30 cellular contexts compared by ENCODE assay signal in the genomic region with DNA sequence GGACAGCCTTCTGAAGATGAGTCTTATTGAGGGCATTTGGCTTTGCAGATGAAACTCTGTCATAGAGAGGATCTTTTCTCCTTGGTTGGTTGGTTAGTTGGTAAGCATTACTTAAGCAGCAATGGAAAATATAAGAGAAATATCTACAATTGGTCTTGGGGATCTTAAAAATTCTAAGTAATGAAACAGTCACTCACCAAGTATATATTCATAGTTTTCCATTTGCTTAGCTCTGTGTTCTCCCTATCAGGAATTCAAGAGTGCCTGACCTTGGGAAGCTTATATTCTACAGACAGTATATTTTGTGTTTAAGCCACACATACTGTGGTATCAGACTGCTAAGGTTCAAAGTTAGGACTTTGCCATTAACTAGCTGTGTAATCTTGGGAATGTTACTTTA. TPM values are rescaled to one million over a fixed set of nuclear protein-coding genes. Genes with fewer than 3 reads are reported as not detected.
DNase-seq lines count a peak whose midpoint lies in the region; ATAC-seq, FAIRE-seq and TF ChIP-seq lines count a peak whose summit lies in the region.
"Had no signal": no experiment of that assay in that cellular context is flagged by ENCODE, and none has a peak within 500 bp of the region (broad histone marks: within the 10 kb centered on the region; RNA-seq: fewer than 3 reads in every experiment).

A gene (minus strand): TSS at position 101 of the 400 bp plus-strand sequence. CDS start 191 bp downstream, outside the sequence.

- TF ChIP-seq EP300 in K562 (IDR thresholded peaks at IDR 0.05; ENCODE audit: low read length): no peak

- H2AK9ac ChIP-seq in IMR-90 (replicated peaks; ENCODE audit: low read depth, low read length, poor library complexity): peak within 1 kb of the TSS; percentile 45

- H3K27ac Mint-ChIP-seq in activated T-helper 2 cell treated with anti-CD3 and anti-CD28 coated beads, Interferon-gamma antibody, Interleukin-2, Interleukin-4, amounts not matched to agents 10 μg/mL and 5 μg/mL and 100 μg/mL, durations not matched to agents 14 hours and 24 hours and 36 hours: no peak within 1 kb of the TSS
- H3K27ac Mint-ChIP-seq: CD4-positive, CD25-positive, alpha-beta regulatory T cell; CD8-positive, alpha-beta memory T cell had no signal

- H2BK20ac ChIP-seq in IMR-90 (ENCODE audit: low read depth, low read length): no peak within 1 kb of the TSS

- H3K79me2 ChIP-seq in K562 (ENCODE audit: control insufficient read depth, insufficient read depth, low read length): no peaks in the 10 kb centered on the region

- no peak within 1 kb of the TSS for H3K18ac ChIP-seq in IMR-90 (ENCODE audit: low read depth, low read length)

- CTCF ChIA-PET in IMR-90 (lab: Yijun Ruan, JAX) (no interaction called here), K562 (lab: Yijun Ruan, JAX; ENCODE audit: low intra/inter-chr PET ratio) (no interaction called here)

- no peak within 1 kb of the TSS for H4K5ac ChIP-seq in IMR-90 (ENCODE audit: low read depth, low read length)

- no peak within 1 kb of the TSS for H2BK120ac ChIP-seq in IMR-90 (ENCODE audit: low read depth, low read length)

- no peak within 1 kb of the TSS for H3K14ac ChIP-seq in IMR-90 (replicated peaks; ENCODE audit: low read depth, low read length)

- H3K4me3 Mint-ChIP-seq in activated T-helper 2 cell treated with anti-CD3 and anti-CD28 coated beads, Interferon-gamma antibody, Interleukin-2, Interleukin-4, amounts not matched to agents 10 μg/mL and 5 μg/mL and 100 μg/mL, durations not matched to agents 14 hours and 24 hours and 36 hours (ENCODE audit: low read depth): no peak within 1 kb of the TSS
- H3K4me3 Mint-ChIP-seq: CD14-positive monocyte; CD4-positive, alpha-beta memory T cell; CD4-positive, CD25-positive, alpha-beta regulatory T cell; CD8-positive, alpha-beta memory T cell had no signal

- no peak for TF ChIP-seq POLR2A in IMR-90 (IDR thresholded peaks at IDR 0.05; ENCODE audit: low read depth, low read length)
- no peak for TF ChIP-seq POLR2A in K562 (conservative IDR thresholded peaks at IDR 0.05)

- DNase-seq in IMR-90 (no peak), K562 (ENCODE audit: extremely low read depth in 1 of 4, low spot score in 3 of 4) (no peak), coronary artery (ENCODE audit: low spot score) (no peak)
- no peak for DNase-seq in activated T-helper 2 cell treated with anti-CD3 and anti-CD28 coated beads, Interferon-gamma antibody, Interleukin-2, Interleukin-4, amounts not matched to agents 10 μg/mL and 5 μg/mL and 100 μg/mL, durations not matched to agents 14 hours and 24 hours and 36 hours (ENCODE audit: low spot score)
- DNase-seq: 8988T; ACHN; BE2C; C1 segment of cervical spinal cord; CD4-positive, alpha-beta memory T cell; CD4-positive, CD25-positive, alpha-beta regulatory T cell; CD8-positive, alpha-beta memory T cell; COR-L47; DMS 273 treated with DMSO at 0.1 percent for 48 hours; DMS153; DMS53; DMS79; DND-41; EL; GDM1 had no signal

- H3K9me1 ChIP-seq in IMR-90 (ENCODE audit: insufficient read depth, low read length) (no peaks in the 10 kb centered on the region), K562 (ENCODE audit: control insufficient read depth, insufficient read depth, low read length) (no peaks in the 10 kb centered on the region)

- H4K91ac ChIP-seq in IMR-90 (ENCODE audit: insufficient read depth, low read depth, low read length): no peak within 1 kb of the TSS

- H3K4ac ChIP-seq in IMR-90 (ENCODE audit: low read depth, low read length): no peak within 1 kb of the TSS

- H3K79me1 ChIP-seq in IMR-90 (ENCODE audit: low read depth in 1 of 2, low read length in 2 of 2): no peaks in the 10 kb centered on the region

- no peaks in the 10 kb centered on the region for H3K9me3 ChIP-seq in IMR-90 (ENCODE audit: control insufficient read depth, insufficient read depth, low read length)
- no peaks in the 10 kb centered on the region for H3K9me3 ChIP-seq in K562 (replicated peaks; ENCODE audit: control insufficient read depth, insufficient read depth, low read depth, low read length)
- H3K9me3 ChIP-seq: BE2C, BLaER1 had no signal

- H3K4me2 ChIP-seq in IMR-90 (ENCODE audit: low read depth, low read length) (no peak within 1 kb of the TSS), K562 (ENCODE audit: insufficient read depth, low read length) (peak within 1 kb of the TSS; percentile 32)
- H3K4me2 ChIP-seq: BLaER1 had no signal

- no peak within 1 kb of the TSS for H3K4me3 ChIP-seq in IMR-90 (ENCODE audit: insufficient read depth, low read depth, low read length)
- no peak within 1 kb of the TSS for H3K4me3 ChIP-seq in K562
- H3K4me3 ChIP-seq in coronary artery: no peak within 1 kb of the TSS
- H3K4me3 ChIP-seq: BLaER1, GM12878 had no signal

- no peak within 1 kb of the TSS for H4K8ac ChIP-seq in IMR-90 (ENCODE audit: low read depth in 2 of 2, low read length in 2 of 2)

- TF ChIP-seq CTCF in IMR-90 (conservative IDR thresholded peaks at IDR 0.05; ENCODE audit: low read depth, low read length) (no peak), K562 (IDR thresholded peaks at IDR 0.05 in 2 of 3, conservative IDR thresholded peaks at IDR 0.05 in 1 of 3; ENCODE audit: insufficient read depth in 2 of 3, low read depth in 1 of 3, low read length in 3 of 3) (no peak), coronary artery (IDR thresholded peaks at IDR 0.05) (no peak)

- BruUV-seq in IMR-90 (replicated peaks; lab: Mats Ljungman, UMichigan): no TSS peak
- BruUV-seq in K562 (replicated peaks; lab: Mats Ljungman, UMichigan): no TSS peak

- no peak within 1 kb of the TSS for H3K27ac ChIP-seq in IMR-90 (ENCODE audit: insufficient read depth, low read length)
- H3K27ac ChIP-seq in K562 (ENCODE audit: extremely low read depth, low read depth, low read length): no peak within 1 kb of the TSS
- no peak within 1 kb of the TSS for H3K27ac ChIP-seq in coronary artery
- H3K27ac ChIP-seq: BLaER1 had no signal

- ATAC-seq in IMR-90 (ENCODE audit: low read depth) (no peak), K562 (no peak), GM18909 (IDR thresholded peaks at IDR 0.05; ENCODE audit: poor library complexity, unreplicated experiment) (no peak)
- ATAC-seq: GM12878 had no signal

- H4K20me1 ChIP-seq in IMR-90 (ENCODE audit: insufficient read depth, low read length): no peaks in the 10 kb centered on the region
- H4K20me1 ChIP-seq in K562 (replicated peaks; ENCODE audit: control insufficient read depth, insufficient read depth, low read length): no peaks in the 10 kb centered on the region
- H4K20me1 ChIP-seq: BLaER1 had no signal

- no peak within 1 kb of the TSS for H2AK5ac ChIP-seq in IMR-90 (ENCODE audit: low read depth, low read length)

- POLR2A ChIA-PET in IMR-90 (lab: Charles Lee; ENCODE audit: unreplicated experiment): no interaction called here
- POLR2A ChIA-PET in K562 (lab: Yijun Ruan, JAX): interaction anchor here (1.1 to 1.6 kb wide), 2 partner anchors 9 kb away, joined by 3 to 5 read pairs; no protein-coding TSS in a partner anchor

- TF ChIP-seq RAD21 in IMR-90 (IDR thresholded peaks at IDR 0.05; ENCODE audit: low read length) (no peak), K562 (CRISPR knock-in tag; conservative IDR thresholded peaks at IDR 0.05 in 1 of 2, IDR thresholded peaks at IDR 0.05 in 1 of 2) (no peak)

- H3K27me3 Mint-ChIP-seq in activated T-helper 2 cell treated with anti-CD3 and anti-CD28 coated beads, Interferon-gamma antibody, Interleukin-2, Interleukin-4, amounts not matched to agents 10 μg/mL and 5 μg/mL and 100 μg/mL, durations not matched to agents 14 hours and 24 hours and 36 hours (ENCODE audit: low read depth): peaks cover 34% of the 10 kb centered on the region

- intact Hi-C loops in IMR-90 (cut with micrococcal nuclease) (no loop called here), K562 (cut with micrococcal nuclease) (no loop called here)
- intact Hi-C loops in activated T-helper 2 cell treated with anti-CD3 and anti-CD28 coated beads, Interferon-gamma antibody, Interleukin-2, Interleukin-4, amounts not matched to agents 10 μg/mL and 5 μg/mL and 100 μg/mL, durations not matched to agents 14 hours and 24 hours and 36 hours (cut with micrococcal nuclease): no loop called here

- H3K27me3 ChIP-seq in IMR-90 (ENCODE audit: control insufficient read depth, insufficient read depth, low read length) (peaks cover 2% of the 10 kb centered on the region; the same call in 1 of the 2 replicates), K562 (ENCODE audit: control insufficient read depth in 2 of 2, insufficient read depth in 2 of 2, low read length in 2 of 2) (peaks cover 0 to 10% of the 10 kb centered on the region in 2 experiments; a peak in 1 of 5 replicates)
- H3K27me3 ChIP-seq: BLaER1 had no signal

- no peaks in the 10 kb centered on the region for H3K36me3 ChIP-seq in IMR-90 (ENCODE audit: control insufficient read depth, insufficient read depth, low read length)
- H3K36me3 ChIP-seq in K562 (ENCODE audit: control insufficient read depth, insufficient read depth, low read length): no peaks in the 10 kb centered on the region
- H3K36me3 ChIP-seq: BE2C, BLaER1 had no signal

- no peak within 1 kb of the TSS for H3K56ac ChIP-seq in IMR-90 (ENCODE audit: extremely low read depth, insufficient read depth, low read length)

- no peaks in the 10 kb centered on the region for H3K36me3 Mint-ChIP-seq in activated T-helper 2 cell treated with anti-CD3 and anti-CD28 coated beads, Interferon-gamma antibody, Interleukin-2, Interleukin-4, amounts not matched to agents 10 μg/mL and 5 μg/mL and 100 μg/mL, durations not matched to agents 14 hours and 24 hours and 36 hours (ENCODE audit: low read depth)
- H3K36me3 Mint-ChIP-seq: CD14-positive monocyte; CD4-positive, alpha-beta memory T cell; CD4-positive, CD25-positive, alpha-beta regulatory T cell had no signal

- H2AFZ ChIP-seq in IMR-90 (replicated peaks; ENCODE audit: low read length, poor library complexity) (no peak within 1 kb of the TSS), K562 (ENCODE audit: low read depth, low read length) (peak within 1 kb of the TSS; percentile 40)

- H3K9ac ChIP-seq in IMR-90 (ENCODE audit: low read depth, low read length): no peak within 1 kb of the TSS
- no peak within 1 kb of the TSS for H3K9ac ChIP-seq in K562 (ENCODE audit: insufficient read depth in 1 of 2, low read depth in 2 of 2, low read length in 2 of 2)
- H3K9ac ChIP-seq: BLaER1 had no signal

- dilution Hi-C loops in IMR-90 (cut with HindIII; ENCODE audit: low sequenced_read_pairs, unreplicated experiment): no loop called here

- in situ Hi-C loops in IMR-90 (cut with MboI; ENCODE audit: low sequenced_read_pairs): no loop called here
- in situ Hi-C loops in K562 (cut with MboI): no loop called here

- no peak for FAIRE-seq in K562 (lab: Jason Lieb, UNC)
- FAIRE-seq: A204.1, GM12878, GM12892, GM18507, GM19239 had no signal

- no peak within 1 kb of the TSS for H2BK15ac ChIP-seq in IMR-90 (ENCODE audit: low read depth, low read length)

- no peaks in the 10 kb centered on the region for H3K9me3 Mint-ChIP-seq in activated T-helper 2 cell treated with anti-CD3 and anti-CD28 coated beads, Interferon-gamma antibody, Interleukin-2, Interleukin-4, amounts not matched to agents 10 μg/mL and 5 μg/mL and 100 μg/mL, durations not matched to agents 14 hours and 24 hours and 36 hours
- H3K9me3 Mint-ChIP-seq: CD4-positive, alpha-beta memory T cell; CD8-positive, alpha-beta memory T cell had no signal

- H3K4me1 ChIP-seq in IMR-90 (ENCODE audit: control insufficient read depth, insufficient read depth, low read length) (no peaks in the 10 kb centered on the region), K562 (replicated peaks in 1 of 2; ENCODE audit: control insufficient read depth in 2 of 2, insufficient read depth in 2 of 2, low read length in 2 of 2) (peaks cover 0 to 6% of the 10 kb centered on the region in 2 experiments; a peak in 3 of 5 replicates)
- H3K4me1 ChIP-seq: BE2C, BLaER1 had no signal

- no peak within 1 kb of the TSS for H2BK5ac ChIP-seq in IMR-90 (ENCODE audit: low read depth, low read length, poor library complexity, severe bottlenecking)

- no peak within 1 kb of the TSS for H3K23ac ChIP-seq in IMR-90 (ENCODE audit: low read depth, low read length)

- no peaks in the 10 kb centered on the region for H3K4me1 Mint-ChIP-seq in activated T-helper 2 cell treated with anti-CD3 and anti-CD28 coated beads, Interferon-gamma antibody, Interleukin-2, Interleukin-4, amounts not matched to agents 10 μg/mL and 5 μg/mL and 100 μg/mL, durations not matched to agents 14 hours and 24 hours and 36 hours (ENCODE audit: low read depth)
- H3K4me1 Mint-ChIP-seq: CD14-positive monocyte; CD8-positive, alpha-beta memory T cell had no signal

RNA-seq across cellular contexts. Expression of the gene that starts here (rescaled TPM):
- not detected in 2 replicates for total RNA-seq in IMR-90 (2012; rRNA removed)
- not detected in 2 replicates for polyA plus RNA-seq in IMR-90 (2012; rRNA removed)
- polyA plus RNA-seq in IMR-90 (2012; cell fraction: cytosol; rRNA removed): not detected in 2 replicates
- polyA plus RNA-seq in IMR-90 (2012; cell fraction: nucleus; rRNA removed; ENCODE audit: low replicate concordance): not detected in 2 replicates
- total RNA-seq in K562 (2011; cell fraction: chromatin; rRNA removed; ENCODE audit: low replicate concordance): not detected in 2 replicates
- total RNA-seq in K562 (2011; cell fraction: nucleolus; rRNA removed): not detected in 2 replicates
- not detected in 2 replicates for total RNA-seq in K562 (2011; cell fraction: nucleoplasm; rRNA removed)
- not detected in 2 replicates for total RNA-seq in K562 (2014; rRNA removed)
- total RNA-seq in K562 (2014; rRNA removed; fragmentation: Illumina TruSeq; extraction: Trizol): not detected in 2 replicates
- total RNA-seq in K562 (2015; rRNA removed; fragmentation: Illumina TruSeq; extraction: Trizol): not detected in 2 replicates
- total RNA-seq in K562 (2021): not detected in 2 replicates
- polyA plus RNA-seq in K562 (2011; rRNA removed): not detected in 2 replicates
- polyA plus RNA-seq in K562 (2011; cell fraction: cytosol; rRNA removed): not detected in 2 replicates
- not detected in 2 replicates for polyA plus RNA-seq in K562 (2011; cell fraction: nucleus; rRNA removed)
- polyA plus RNA-seq in K562 (2012): not detected in 2 replicates
- polyA plus RNA-seq in K562 (2014; fragmentation: Illumina TruSeq; extraction: Trizol): not detected in 2 replicates
- polyA plus RNA-seq in K562 (2014; fragmentation: Nextera tagmentation; extraction: Ambion mirVana): not detected
- not detected in 2 replicates for polyA plus RNA-seq in K562 (2014; rRNA removed)
- 0.06 TPM in 1 of 2 replicates, not detected in the other for polyA minus RNA-seq in K562 (2011; rRNA and poly(A)+ RNA removed)
- polyA minus RNA-seq in K562 (2011; cell fraction: cytosol; rRNA and poly(A)+ RNA removed): not detected in 2 replicates
- polyA minus RNA-seq in K562 (2011; cell fraction: nucleus; rRNA and poly(A)+ RNA removed): not detected in 2 replicates
- total RNA-seq in activated T-helper 2 cell treated with anti-CD3 and anti-CD28 coated beads, Interferon-gamma antibody, Interleukin-2, Interleukin-4, amounts not matched to agents 10 μg/mL and 5 μg/mL and 100 μg/mL, durations not matched to agents 14 hours and 24 hours and 36 hours: not detected in 2 replicates
- total RNA-seq: A673; CD4-positive, alpha-beta memory T cell; CD4-positive, CD25-positive, alpha-beta regulatory T cell; CD8-positive, alpha-beta memory T cell; Daoy; GM12878 had no signal
- polyA plus RNA-seq: AG04450; CD14-positive monocyte; CD4-positive, alpha-beta memory T cell; CD4-positive, CD25-positive, alpha-beta regulatory T cell; CD8-positive, alpha-beta memory T cell; GM12878 had no signal
